Comparison of ENCODE assay signal across 8 cellular contexts in the genomic region with DNA sequence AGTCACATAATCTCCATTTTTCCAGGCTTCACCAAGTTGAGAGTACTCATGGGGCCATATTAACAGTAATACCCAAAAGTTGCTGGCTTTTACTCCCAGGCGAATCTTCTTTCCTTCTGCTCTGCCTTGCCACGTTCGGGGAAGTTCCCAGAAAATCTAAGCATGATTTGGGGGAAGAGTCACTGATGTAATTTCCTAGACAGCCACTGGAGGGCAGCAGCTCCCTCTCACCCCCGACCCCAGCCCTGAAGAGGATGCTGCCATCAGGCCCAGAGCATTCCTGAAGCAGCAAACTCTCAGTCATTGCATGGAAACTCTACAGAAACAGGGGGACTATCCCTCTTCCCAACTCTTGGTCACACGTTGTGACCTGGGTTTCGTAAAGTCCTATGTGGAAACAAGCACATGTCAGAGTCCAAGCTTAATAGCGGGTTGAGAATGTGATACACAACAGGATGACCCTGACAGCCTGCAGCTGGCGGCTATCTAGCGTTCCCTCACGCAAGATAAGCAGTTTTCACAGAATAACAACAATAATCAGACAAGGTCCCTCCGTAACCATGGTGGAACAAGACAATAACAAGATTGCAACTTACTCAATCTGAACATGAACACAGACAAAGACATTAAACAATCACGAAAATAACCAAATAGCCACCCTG. TPM values are rescaled to one million over a fixed set of nuclear protein-coding genes. Genes with fewer than 3 reads are reported as not detected.
A peak's percentile ranks its signal among the peaks of the same experiment; 100 is the strongest.
DNase-seq lines count a peak whose midpoint lies in the region; ATAC-seq and TF ChIP-seq lines count a peak whose summit lies in the region.

No MANE protein-coding gene starts in this region.

- H3K36me3 ChIP-seq in DND-41 (ENCODE audit: insufficient read depth, low read length) (no peaks in the 10 kb centered on the region), heart right ventricle (no peaks in the 10 kb centered on the region), sigmoid colon (no peaks in the 10 kb centered on the region)

- intact Hi-C loops in heart right ventricle (cut with DNase I), result loop anchor here in 4 of 10 donors (2.0 to 10.0 kb wide), 2 partner anchors 207 to 211 kb away; no protein-coding TSS in a partner anchor
- intact Hi-C loops in sigmoid colon (cut with DNase I), result loop anchor here (5.0 kb wide), 1 partner anchor 209 kb away; no protein-coding TSS in a partner anchor

- TF ChIP-seq POLR2A in sigmoid colon (IDR thresholded peaks at IDR 0.05), result no peak

- H3K27ac ChIP-seq in DND-41 (ENCODE audit: low read length), result no peak overlapping the region
- H3K27ac ChIP-seq in heart right ventricle, result no peak overlapping the region
- H3K27ac ChIP-seq in sigmoid colon, result no peak overlapping the region

- DNase-seq in DND-41, result peak; percentile 66
- DNase-seq in LNCaP clone FGC (ENCODE audit: low read depth), result peak; percentile 13
- DNase-seq in T follicular helper cell (ENCODE audit: low read depth), result peak; percentile 34
- DNase-seq in activated naive CD8-positive, alpha-beta T cell treated with anti-CD3 and anti-CD28 coated beads, Interleukin-2, amount 50 U/mL, for 16 hours (ENCODE audit: low read depth, low spot score), result peak; percentile 35
- DNase-seq in heart right ventricle, result peak; percentile 23 to 35
- DNase-seq in sigmoid colon, result peak; percentile 73

- 36 to 38% methylated on average over 12 of the region's 12 CpGs for WGBS in heart right ventricle, 2 donors
- 34 to 43% methylated on average over 12 of the region's 12 CpGs for WGBS in sigmoid colon, 2 donors

- H4K20me1 ChIP-seq in DND-41 (ENCODE audit: insufficient read depth, low read length), result no peaks in the 10 kb centered on the region

- no peak overlapping the region for H3K9ac ChIP-seq in DND-41 (ENCODE audit: low read depth, low read length)

- peaks cover 4% of the 10 kb centered on the region for H3K27me3 ChIP-seq in DND-41 (ENCODE audit: insufficient read depth, low read length, poor library complexity)
- no peaks in the 10 kb centered on the region for H3K27me3 ChIP-seq in heart right ventricle
- no peaks in the 10 kb centered on the region for H3K27me3 ChIP-seq in sigmoid colon

- H3K9me3 ChIP-seq in DND-41 (ENCODE audit: insufficient read depth, low read length, severe bottlenecking), result no peaks in the 10 kb centered on the region
- H3K9me3 ChIP-seq in heart right ventricle, result no peaks in the 10 kb centered on the region
- no peaks in the 10 kb centered on the region for H3K9me3 ChIP-seq in sigmoid colon

- H3K4me1 ChIP-seq in DND-41 (ENCODE audit: insufficient read depth, low read length), result peaks cover 3% of the 10 kb centered on the region
- H3K4me1 ChIP-seq in heart right ventricle, result peaks cover 0 to 16% (median 5%) of the 10 kb centered on the region in 9 donors
- H3K4me1 ChIP-seq in sigmoid colon, result peaks cover 0 to 8% (median 0%) of the 10 kb centered on the region in 4 donors

- no peaks in the 10 kb centered on the region for H3K79me2 ChIP-seq in DND-41 (ENCODE audit: insufficient read depth, low read length)

- peak; percentile 86 for ATAC-seq in DND-41 (ENCODE audit: insufficient read depth, low read depth)
- peak in 6 of 8 donors; percentile 38 to 81 (median 64) for ATAC-seq in heart right ventricle
- ATAC-seq in GM18502 (IDR thresholded peaks at IDR 0.05; ENCODE audit: poor library complexity, unreplicated experiment), result no peak
- ATAC-seq in GM21717 (IDR thresholded peaks at IDR 0.05; ENCODE audit: unreplicated experiment), result no peak

- peak overlapping the region; percentile 40; the same call in 1 of the 2 replicates for H3K4me2 ChIP-seq in DND-41 (ENCODE audit: insufficient read depth, low read length)

- H3K4me3 ChIP-seq in DND-41 (ENCODE audit: low read depth in 1 of 2, low read length in 2 of 2), result no peak overlapping the region
- H3K4me3 ChIP-seq in LNCaP clone FGC (ENCODE audit: low read depth, low read length), result no peak overlapping the region
- no peak overlapping the region for H3K4me3 ChIP-seq in heart right ventricle
- no peak overlapping the region for H3K4me3 ChIP-seq in sigmoid colon

- no peak for TF ChIP-seq EP300 in sigmoid colon (IDR thresholded peaks at IDR 0.05)

- TF ChIP-seq CTCF in DND-41 (IDR thresholded peaks at IDR 0.05; ENCODE audit: borderline replicate concordance, extremely low read depth, low read length, poor library complexity, severe bottlenecking), result peak; percentile 88
- TF ChIP-seq CTCF in LNCaP clone FGC (IDR thresholded peaks at IDR 0.05; ENCODE audit: control insufficient read depth, extremely low read depth, insufficient read depth), result peak; percentile 86
- TF ChIP-seq CTCF in heart right ventricle (IDR thresholded peaks at IDR 0.05), result peak; percentile 76 to 90 (median 87)
- TF ChIP-seq CTCF in sigmoid colon (IDR thresholded peaks at IDR 0.05), result peak; percentile 42 to 88 (median 70)

- 0 out of 2 replicates have a peak overlapping the region, but pooled peaks have one; percentile 22 for H2AFZ ChIP-seq in DND-41 (ENCODE audit: low read depth, low read length)

RNA-seq across cellular contexts. Expression of gene DHX40, which starts 43.8 kb away (rescaled TPM):
- 10 to 100 TPM; 14.2 to 22.9 (median 20.7) TPM for total RNA-seq in heart right ventricle
- polyA plus RNA-seq in heart right ventricle, result 10 to 100 TPM in 1 of 2 donors, 1 to 10 TPM in 1; 6.9 to 10.0 TPM
- 10 to 100 TPM; 36.8 to 53.2 (median 41.3) TPM for total RNA-seq in sigmoid colon
- polyA plus RNA-seq in sigmoid colon, result 10 to 100 TPM; 13.8 to 16.2 (median 14.6) TPM

Comparison
In these comparisons a context has a peak if more than half of its experiments do, and no peak if none do; other contexts are left out.
1. ATAC-seq: peak in DND-41 (single experiment) and heart right ventricle (6 of 8); none in GM18502 (single experiment) and GM21717 (single experiment).
2. DNase-seq: peak in every context shown above with its lines; median percentile 73 in sigmoid colon; 66 in DND-41; 35 in activated naive CD8-positive, alpha-beta T cell treated with anti-CD3 and anti-CD28 coated beads, Interleukin-2, amount 50 U/mL, for 16 hours; 34 in T follicular helper cell; 29 in heart right ventricle; 13 in LNCaP clone FGC.
3. Peak in every context shown above with its lines, with median percentiles within 50 percentile points of each other: CTCF ChIP-seq.